ENCODE assay signal across 8 cellular contexts in the genomic region with DNA sequence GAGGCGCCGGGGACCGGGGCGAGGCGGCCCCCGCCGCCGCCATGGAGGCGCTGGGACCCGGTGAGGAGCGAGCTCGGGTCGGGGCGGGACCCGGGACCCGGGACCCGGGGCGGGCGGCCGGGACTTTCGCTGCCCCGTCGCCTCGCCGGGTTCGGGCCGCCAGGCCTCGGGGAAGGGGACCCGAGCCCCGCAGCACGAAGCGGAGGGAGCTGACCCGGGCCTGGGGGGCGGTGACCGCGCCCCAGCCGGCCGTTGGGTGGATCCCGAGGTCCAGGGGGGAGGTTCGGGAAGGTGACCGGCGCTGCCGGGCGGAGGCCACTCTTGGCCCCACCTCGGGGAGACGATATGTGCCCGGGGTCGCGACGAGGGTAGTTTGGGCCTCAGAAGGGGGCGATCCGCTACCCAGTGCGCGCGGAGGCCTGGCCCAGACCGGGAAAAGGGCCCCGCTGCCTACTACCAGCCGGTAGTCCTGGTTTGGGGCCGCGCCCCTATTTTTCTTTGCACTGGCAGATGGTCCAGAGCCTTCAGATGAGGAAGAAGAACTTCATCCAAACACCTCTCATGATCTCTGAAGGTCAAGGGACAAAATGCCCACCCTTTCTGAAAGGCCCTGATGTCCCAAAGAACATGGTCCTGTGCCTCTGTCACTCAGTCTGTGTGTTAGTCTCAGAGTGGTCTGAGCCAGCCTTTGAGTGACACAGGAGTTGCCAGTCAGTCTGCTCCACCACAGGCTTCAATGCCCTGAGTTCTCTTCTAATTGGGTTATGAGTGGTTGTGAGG. TPM values are rescaled to one million over a fixed set of nuclear protein-coding genes. Genes with fewer than 3 reads are reported as not detected.
A peak's percentile ranks its signal among the peaks of the same experiment; 100 is the strongest.
DNase-seq lines count a peak whose midpoint lies in the region; ATAC-seq lines count a peak whose summit lies in the region.

No MANE protein-coding gene starts in this region.

- peak overlapping the region; percentile 85 for H3K4me3 Mint-ChIP-seq in activated naive CD8-positive, alpha-beta T cell treated with anti-CD3 and anti-CD28 coated beads, Interleukin-2, amount 50 U/mL, for 24 hours

- no peaks in the 10 kb centered on the region for H3K36me3 ChIP-seq in ACC112 (ENCODE audit: insufficient read depth, low read length)

- DNase-seq in NCI-H69 (lab: John Stamatoyannopoulos, UW) (peak; percentile 24), Right ventricle myocardium superior (peak; percentile 63), nucleus accumbens (lab: John Stamatoyannopoulos, UW) (peak in 33 of 56 donors; percentile 2 to 61 (median 25)), T1000 (lab: John Stamatoyannopoulos, UW) (no peak), T-helper 9 cell (no peak)
- peak; percentile 28 for DNase-seq in activated naive CD8-positive, alpha-beta T cell treated with anti-CD3 and anti-CD28 coated beads, Interleukin-2, amount 50 U/mL, for 24 hours

- H3K36me3 Mint-ChIP-seq in activated naive CD8-positive, alpha-beta T cell treated with anti-CD3 and anti-CD28 coated beads, Interleukin-2, amount 50 U/mL, for 24 hours (ENCODE audit: low read depth), result no peaks in the 10 kb centered on the region

- peak overlapping the region; percentile 96 for H3K4me3 ChIP-seq in ACC112 (ENCODE audit: low read depth, low read length)

- H3K4me1 ChIP-seq in ACC112 (ENCODE audit: control insufficient read depth, insufficient read depth, low read length, unreplicated experiment), result peaks cover 15% of the 10 kb centered on the region

- H3K27me3 Mint-ChIP-seq in activated naive CD8-positive, alpha-beta T cell treated with anti-CD3 and anti-CD28 coated beads, Interleukin-2, amount 50 U/mL, for 24 hours, result no peaks in the 10 kb centered on the region

- no peak overlapping the region for H3K27ac ChIP-seq in ACC112 (ENCODE audit: low read depth, low read length)

- H2AFZ ChIP-seq in ACC112 (ENCODE audit: low read length, unreplicated experiment), result peak overlapping the region; percentile 100

- no peaks in the 10 kb centered on the region for H3K9me3 Mint-ChIP-seq in activated naive CD8-positive, alpha-beta T cell treated with anti-CD3 and anti-CD28 coated beads, Interleukin-2, amount 50 U/mL, for 24 hours

- peaks cover 32% of the 10 kb centered on the region for H3K4me1 Mint-ChIP-seq in activated naive CD8-positive, alpha-beta T cell treated with anti-CD3 and anti-CD28 coated beads, Interleukin-2, amount 50 U/mL, for 24 hours

- H3K79me2 ChIP-seq in ACC112 (ENCODE audit: control insufficient read depth, insufficient read depth, low read length, unreplicated experiment), result peaks cover 23% of the 10 kb centered on the region

- intact Hi-C loops in Right ventricle myocardium superior (cut with DNase I), result no loop called here

- peak; percentile 47 for ATAC-seq in GM18498 (IDR thresholded peaks at IDR 0.05; ENCODE audit: unreplicated experiment)
- ATAC-seq in activated naive CD8-positive, alpha-beta T cell treated with anti-CD3 and anti-CD28 coated beads, Interleukin-2, amount 50 U/mL, for 24 hours, result peak; percentile 76
- peak; percentile 65 for ATAC-seq in Right ventricle myocardium superior (ENCODE audit: poor library complexity)

- no peaks in the 10 kb centered on the region for H3K27me3 ChIP-seq in ACC112 (ENCODE audit: insufficient read depth, low read length)

- peak overlapping the region; percentile 80 for H3K27ac Mint-ChIP-seq in activated naive CD8-positive, alpha-beta T cell treated with anti-CD3 and anti-CD28 coated beads, Interleukin-2, amount 50 U/mL, for 24 hours

RNA-seq across cellular contexts. Expression of a gene that starts 0.8 kb away (rescaled TPM):
- total RNA-seq in Right ventricle myocardium superior, result 20.2 TPM

RNA-seq across cellular contexts. Expression of a gene that starts 38.8 kb away (rescaled TPM):
- total RNA-seq in Right ventricle myocardium superior, result 1.1 TPM

Comparison
In these comparisons a context has a peak if more than half of its experiments do, and no peak if none do; other contexts are left out.
1. DNase-seq: peak in NCI-H69 (single experiment), activated naive CD8-positive, alpha-beta T cell treated with anti-CD3 and anti-CD28 coated beads, Interleukin-2, amount 50 U/mL, for 24 hours (single experiment), Right ventricle myocardium superior (single experiment) and nucleus accumbens (33 of 56); none in T1000 (single experiment) and T-helper 9 cell (single experiment).
2. Peak in every context shown above with its lines, with median percentiles within 50 percentile points of each other: ATAC-seq.